Comparison of ENCODE assay signal across 11 cellular contexts in genomic region chr12:50934981-50935807, GRCh38. TPM values are rescaled to one million over a fixed set of nuclear protein-coding genes. Genes with fewer than 3 reads are reported as not detected.
DNase-seq lines count a peak whose midpoint lies in the region; ATAC-seq, FAIRE-seq and TF ChIP-seq lines count a peak whose summit lies in the region.
"Had no signal": no experiment of that assay in that cellular context is flagged by ENCODE, and none has a peak within 500 bp of the region (broad histone marks: within the 10 kb centered on the region; RNA-seq: fewer than 3 reads in every experiment).

No MANE protein-coding gene starts in this region.

- H3K4me1 ChIP-seq in Karpas-422 (ENCODE audit: low read length), result peaks cover 71% of the 10 kb centered on the region
- H3K4me1 ChIP-seq in HepG2 (ENCODE audit: insufficient read depth, low read length), result peaks cover 66% of the 10 kb centered on the region
- peaks cover 30% of the 10 kb centered on the region for H3K4me1 ChIP-seq in testis
- H3K4me1 ChIP-seq in A673 (ENCODE audit: insufficient read depth, low read length, poor library complexity, severe bottlenecking), result peaks cover 6% of the 10 kb centered on the region

- H4K20me1 ChIP-seq in Karpas-422 (ENCODE audit: insufficient read depth, low read depth, low read length) (no peaks in the 10 kb centered on the region), HepG2 (ENCODE audit: insufficient read depth, low read length) (no peaks in the 10 kb centered on the region)

- no peaks in the 10 kb centered on the region for H3K79me2 ChIP-seq in Karpas-422 (ENCODE audit: low read length)
- peaks cover 8% of the 10 kb centered on the region for H3K79me2 ChIP-seq in HepG2 (ENCODE audit: insufficient read depth, low read length)

- in situ Hi-C loops in HepG2 (cut with HindIII; ENCODE audit: extremely low pct_ligation_motif_present, low pct_unique_long_range_greater_than_20kb), result no loop called here

- H3K4me2 ChIP-seq in Karpas-422 (ENCODE audit: low read depth, low read length, poor library complexity, severe bottlenecking) (peak overlapping the region; percentile 15), HepG2 (ENCODE audit: low read depth, low read length) (peak overlapping the region; percentile 58)

- POLR2A ChIA-PET in HepG2 (lab: Yijun Ruan, JAX) (interaction anchor here (1.6 to 3.4 kb wide), 4 partner anchors 11 to 110 kb away, joined by 5 to 46 read pairs (median 17); partner anchors contain the start of gene SLC11A2), A673 (lab: Charles Lee; ENCODE audit: low non-redundant PET) (no interaction called here)

- H3K9me3 ChIP-seq in Karpas-422 (ENCODE audit: low read length), result peaks cover 6% of the 10 kb centered on the region; the same call in 1 of the 2 replicates
- H3K9me3 ChIP-seq in HepG2 (ENCODE audit: low read length), result no peaks in the 10 kb centered on the region
- no peaks in the 10 kb centered on the region for H3K9me3 ChIP-seq in testis
- no peaks in the 10 kb centered on the region for H3K9me3 ChIP-seq in A673 (ENCODE audit: low read depth, low read length, poor library complexity, severe bottlenecking)

- no peaks in the 10 kb centered on the region for H3K9me2 ChIP-seq in Karpas-422 (replicated peaks; ENCODE audit: insufficient read depth, low read length)

- H3K36me3 ChIP-seq in Karpas-422 (ENCODE audit: insufficient read depth, low read length) (peaks cover 17% of the 10 kb centered on the region), HepG2 (replicated peaks in 1 of 2; ENCODE audit: control insufficient read depth in 1 of 2, insufficient read depth in 2 of 2, low read length in 2 of 2) (peaks cover under 1 to 4% of the 10 kb centered on the region in 2 experiments; a peak in 4 of 5 replicates), testis (ENCODE audit: low read depth, missing control alignments) (peaks cover 3% of the 10 kb centered on the region), A673 (ENCODE audit: insufficient read depth, low read length, poor library complexity, severe bottlenecking) (no peaks in the 10 kb centered on the region)

- H3K9ac ChIP-seq in Karpas-422 (ENCODE audit: low read length) (peak overlapping the region; percentile 32; the same call in 1 of the 2 replicates), HepG2 (ENCODE audit: insufficient read depth, low read depth, low read length) (peak overlapping the region; percentile 46)

- WGBS in HepG2 (ENCODE audit: low lambda C conversion rate), result 5% methylated on average over 6 of the region's 6 CpGs
- 41 to 44% methylated on average over 6 of the region's 6 CpGs for WGBS in testis, 2 donors

- H3K27me3 ChIP-seq in Karpas-422 (ENCODE audit: low read length) (no peaks in the 10 kb centered on the region), HepG2 (ENCODE audit: control insufficient read depth in 1 of 2, insufficient read depth in 2 of 2, low read length in 2 of 2) (no peaks in the 10 kb centered on the region), testis (no peaks in the 10 kb centered on the region), A673 (replicated peaks; ENCODE audit: insufficient read depth, low read depth, low read length, poor library complexity) (no peaks in the 10 kb centered on the region)

- H3K27ac ChIP-seq in Karpas-422 (ENCODE audit: low read length) (peak overlapping the region; percentile 89), caudate nucleus (ENCODE audit: low read depth, low read length) (peak overlapping the region; percentile 60), HepG2 (ENCODE audit: extremely low read length, insufficient read depth, low read length) (peak overlapping the region; percentile 93), testis (peak overlapping the region; percentile 46 to 78), A673 (ENCODE audit: low read depth, low read length, poor library complexity, severe bottlenecking) (no peak overlapping the region)

- no TSS peak for BruUV-seq in HepG2 (replicated peaks; lab: Mats Ljungman, UMichigan)
- no TSS peak for BruUV-seq in A673 (replicated peaks; lab: Mats Ljungman, UMichigan)

- H2AFZ ChIP-seq in Karpas-422 (ENCODE audit: low read length) (peak overlapping the region; percentile 43; the same call in 1 of the 2 replicates), HepG2 (ENCODE audit: low read length) (no peak overlapping the region)

- H3K4me3 ChIP-seq in Karpas-422 (ENCODE audit: low read length) (peak overlapping the region; percentile 21; the same call in 1 of the 2 replicates), HepG2 (replicated peaks in 1 of 3; ENCODE audit: insufficient read depth in 1 of 3, low read depth in 2 of 3, low read length in 3 of 3) (peak overlapping the region in 2 of 3 experiments; percentile 14 to 16; a peak in 1 of 6 replicates), testis (no peak overlapping the region), A673 (ENCODE audit: low read depth, low read length, poor library complexity, severe bottlenecking) (no peak overlapping the region)

- TF ChIP-seq RAD21 in HepG2 (CRISPR knock-in tag; IDR thresholded peaks at IDR 0.05), result no peak

- TF ChIP-seq CTCF in HepG2 (CRISPR knock-in tag; IDR thresholded peaks at IDR 0.05), result no peak
- TF ChIP-seq CTCF in testis (IDR thresholded peaks at IDR 0.05), result no peak
- no peak for TF ChIP-seq CTCF in A673 (conservative IDR thresholded peaks at IDR 0.05; ENCODE audit: low read depth, low read length)

- TF ChIP-seq POLR2A in HepG2 (IDR thresholded peaks at IDR 0.05; ENCODE audit: insufficient read depth in 1 of 2, low read depth in 2 of 2, low read length in 2 of 2) (no peak), testis (IDR thresholded peaks at IDR 0.05) (no peak)

- no peak for DNase-seq in Karpas-422
- DNase-seq in caudate nucleus (lab: John Stamatoyannopoulos, UW), result no peak
- peak; percentile 57 for DNase-seq in HepG2 (ENCODE audit: low spot score)
- DNase-seq in testis, result no peak
- no peak for DNase-seq in A673 (ENCODE audit: low spot score)
- DNase-seq in NCI-H2029 treated with DMSO at 0.1 percent for 48 hours (lab: John Stamatoyannopoulos, UW), result no peak
- DNase-seq in Ammon's horn (ENCODE audit: low spot score), result no peak
- no peak for DNase-seq in NCI-H1930 (lab: John Stamatoyannopoulos, UW)
- DNase-seq: activated naive CD8-positive, alpha-beta T cell treated with anti-CD3 and anti-CD28 coated beads, Interleukin-2, amount 10 ng/mL, durations not matched to agents 7 days and 5 days; immature natural killer cell had no signal

- FAIRE-seq in HepG2 (lab: Jason Lieb, UNC), result peak; percentile 83

- ATAC-seq in HepG2, result peak; percentile 26

- CTCF ChIA-PET in HepG2 (lab: Yijun Ruan, JAX; ENCODE audit: low intra/inter-chr PET ratio, low total read pairs) (no interaction called here), A673 (lab: Charles Lee) (no interaction called here)

- TF ChIP-seq EP300 in HepG2 (IDR thresholded peaks at IDR 0.05; ENCODE audit: low read depth in 2 of 2, low read length in 2 of 2), result peak in 1 of 2 experiments; percentile 41; a peak in 1 of 4 replicates
- no peak for TF ChIP-seq EP300 in HepG2 (CRISPR knock-in tag; IDR thresholded peaks at IDR 0.05; ENCODE audit: borderline replicate concordance)

- intact Hi-C loops in HepG2 (cut with micrococcal nuclease; ENCODE audit: unreplicated experiment), result loop anchor here (5.0 kb wide), 1 partner anchor 1978 kb away; the partner anchor contains the start of gene ARF3
- intact Hi-C loops in testis (cut with DNase I; ENCODE audit: low total_unique reads), result loop anchor here (10.0 kb wide), 1 partner anchor 50 kb away; no protein-coding TSS in a partner anchor
- intact Hi-C loops in A673 (cut with micrococcal nuclease; ENCODE audit: unreplicated experiment), result no loop called here

TF ChIP-seq in HepG2, 621 proteins besides CTCF, POLR2A, EP300 and RAD21 (continues in another document):
- TF ChIP-seq U2AF2 (IDR thresholded peaks at IDR 0.05; ENCODE audit: low read depth, low read length) (no peak), ZNF446 (CRISPR knock-in tag; IDR thresholded peaks at IDR 0.05) (no peak), ZNF615 (CRISPR knock-in tag; IDR thresholded peaks at IDR 0.05; ENCODE audit: borderline replicate concordance) (no peak)

RNA-seq across cellular contexts. Expression of gene HIGD1C, which starts 17.1 kb away (rescaled TPM):
- not detected in 2 replicates for total RNA-seq in Karpas-422 (2014; rRNA removed; shearing (Covaris generic); ENCODE audit: low replicate concordance)
- not detected in 2 replicates for total RNA-seq in HepG2 (2016; rRNA removed; fragmentation: Illumina TruSeq; extraction: Trizol)
- not detected in 2 replicates for total RNA-seq in HepG2 (2016; cell fraction: cytosol; rRNA removed; fragmentation: Illumina TruSeq; extraction: Trizol; ENCODE audit: low read depth)
- not detected in 2 replicates for total RNA-seq in HepG2 (2016; cell fraction: insoluble cytoplasmic fraction; rRNA removed; fragmentation: Illumina TruSeq; extraction: Trizol)
- not detected in 2 replicates for total RNA-seq in HepG2 (2016; cell fraction: membrane; rRNA removed; fragmentation: Illumina TruSeq; extraction: Trizol)
- total RNA-seq in HepG2 (2016; cell fraction: nucleus; rRNA removed; fragmentation: Illumina TruSeq; extraction: Trizol), result not detected in 2 replicates
- polyA plus RNA-seq in HepG2 (2011; rRNA removed), result not detected in 2 replicates
- not detected in 2 replicates for polyA plus RNA-seq in HepG2 (2011; cell fraction: cytosol; rRNA removed)
- not detected in 2 replicates for polyA plus RNA-seq in HepG2 (2011; cell fraction: nucleus; rRNA removed)
- not detected in 2 replicates for polyA plus RNA-seq in HepG2 (2012)
- not detected in 2 replicates for polyA plus RNA-seq in HepG2 (2016; cell fraction: cytosol; fragmentation: Illumina TruSeq; extraction: Trizol; ENCODE audit: low read depth)
- polyA plus RNA-seq in HepG2 (2016; cell fraction: insoluble cytoplasmic fraction; fragmentation: Illumina TruSeq; extraction: Trizol; ENCODE audit: low read depth), result not detected in 2 replicates
- polyA plus RNA-seq in HepG2 (2016; cell fraction: membrane; fragmentation: Illumina TruSeq; extraction: Trizol; ENCODE audit: low read depth), result not detected in 2 replicates
- not detected in 2 replicates for polyA plus RNA-seq in HepG2 (2016; cell fraction: nucleus; fragmentation: Illumina TruSeq; extraction: Trizol; ENCODE audit: insufficient read depth, low read depth)
- polyA minus RNA-seq in HepG2 (2011; rRNA and poly(A)+ RNA removed; ENCODE audit: low replicate concordance), result not detected in 2 replicates
- not detected in 2 replicates for polyA minus RNA-seq in HepG2 (2011; cell fraction: cytosol; rRNA and poly(A)+ RNA removed)
- not detected in 2 replicates for polyA minus RNA-seq in HepG2 (2011; cell fraction: nucleus; rRNA and poly(A)+ RNA removed)
- total RNA-seq in testis, result not detected
- polyA plus RNA-seq in testis (ENCODE audit: insufficient read depth, low read depth, low replicate concordance), result 3.4 TPM
- total RNA-seq in A673 (2021), result not detected in 2 replicates
- total RNA-seq: activated naive CD8-positive, alpha-beta T cell treated with anti-CD3 and anti-CD28 coated beads, Interleukin-2, amount 10 ng/mL, durations not matched to agents 7 days and 5 days; T-helper 2 cell treated with Interferon-gamma antibody and Interleukin-4, amounts not matched to agents 100 ng/mL and 5 ng/mL, for 36 hours had no signal
- polyA plus RNA-seq: immature natural killer cell had no signal

Comparison
In these comparisons a context has a peak if more than half of its experiments do, and no peak if none do; other contexts are left out.
1. H3K4me3 ChIP-seq: peak in Karpas-422 (single experiment) and HepG2 (2 of 3); none in testis (0 of 2) and A673 (single experiment).